ENCODE assay signal across 10 cellular contexts in the genomic region with DNA sequence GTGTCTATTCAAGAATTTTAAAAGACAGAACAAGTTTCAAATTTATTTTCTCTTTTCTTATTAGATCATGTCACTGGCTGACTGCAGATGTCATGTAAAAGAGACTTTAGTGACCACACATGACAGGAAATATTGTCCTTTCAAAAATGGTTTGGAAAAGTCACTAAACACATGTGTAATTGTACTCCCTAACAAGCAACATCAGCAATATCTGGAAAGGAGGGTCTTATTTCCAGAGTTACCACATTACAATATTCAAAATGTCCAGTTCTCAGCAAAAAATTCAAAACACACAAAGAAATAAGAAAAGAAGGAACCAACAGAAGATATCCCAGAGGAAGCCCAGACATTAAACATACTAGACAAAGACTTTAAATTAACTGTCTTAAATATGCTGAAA.
"Had no signal": no experiment of that assay in that cellular context is flagged by ENCODE, and none has a peak within 500 bp of the region (broad histone marks: within the 10 kb centered on the region; RNA-seq: fewer than 3 reads in every experiment).

No MANE protein-coding gene starts in this region.

- H3K9me3 Mint-ChIP-seq: HFFc6 had no signal

- ATAC-seq: GM23338, HCT116 had no signal

- H3K27ac Mint-ChIP-seq: GM23338, H9, HFFc6 had no signal

- H3K27ac ChIP-seq: GM23248 had no signal

- H3K4me3 Mint-ChIP-seq: GM23338, H9, HFFc6 had no signal

- H3K36me3 ChIP-seq: HAP-1 had no signal

- FAIRE-seq: H54 had no signal

- H3K4me1 Mint-ChIP-seq: GM23338 had no signal

- H3K4me1 ChIP-seq: HAP-1 had no signal

- DNase-seq: GM23248, GOT3, H7, H9, HCEC 1CT, HFFc6 had no signal

- H3K4me3 ChIP-seq: GM23248, GM23338, HAP-1 had no signal

- H3K4me2 ChIP-seq: GM23338 had no signal

- H2AFZ ChIP-seq: GM23248, GM23338 had no signal

- H3K9me3 ChIP-seq: HAP-1 had no signal

- H3K9ac ChIP-seq: GM23248 had no signal
